In the genomic region with DNA sequence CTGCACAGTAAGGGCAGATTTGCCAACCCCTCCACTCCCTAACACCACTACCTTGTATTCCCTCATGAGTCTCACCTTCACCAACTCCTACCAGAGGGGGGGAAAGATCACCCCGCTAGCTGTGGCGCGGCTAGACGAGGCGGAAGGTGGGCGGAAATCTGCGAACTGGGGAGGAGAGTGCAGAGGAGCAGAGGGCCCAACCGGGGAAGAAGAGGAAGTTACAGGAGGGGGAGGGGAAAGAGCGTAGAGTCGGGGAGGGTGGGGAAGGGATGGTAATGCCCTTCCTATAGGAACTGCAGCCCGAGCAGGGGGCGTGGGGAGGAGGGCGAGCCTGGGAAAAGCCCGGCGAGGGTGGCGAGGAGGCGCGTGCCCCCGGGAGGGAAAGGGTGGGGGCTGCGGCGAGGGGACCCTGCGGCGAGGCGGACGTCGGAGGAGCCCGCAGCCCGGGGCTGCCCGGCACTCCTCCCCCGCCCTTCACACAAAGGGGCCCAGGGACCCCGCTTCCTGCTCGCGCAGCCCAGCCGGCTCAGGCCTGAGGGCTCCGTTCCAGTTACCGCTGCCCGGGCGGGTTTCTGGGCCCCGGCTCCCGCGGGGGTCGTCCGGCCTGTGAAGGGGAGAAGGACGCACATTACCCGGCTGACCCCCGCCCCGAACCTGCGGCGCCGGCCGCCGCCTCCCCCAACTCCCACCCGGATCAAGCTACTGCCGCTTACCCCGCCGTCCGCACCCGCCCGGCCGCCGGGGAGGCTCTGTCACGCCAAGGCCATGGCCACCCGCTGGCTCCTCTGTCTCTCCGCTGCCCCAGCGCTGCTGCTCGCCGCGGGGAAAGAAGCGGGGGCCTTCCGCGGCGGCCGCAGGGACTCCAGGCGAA, we compare ENCODE assay signal across 8 cellular contexts. TPM values are rescaled to one million over a fixed set of nuclear protein-coding genes. Genes with fewer than 3 reads are reported as not detected.
A peak's percentile ranks its signal among the peaks of the same experiment; 100 is the strongest.
DNase-seq lines count a peak whose midpoint lies in the region; ATAC-seq and TF ChIP-seq lines count a peak whose summit lies in the region.

No MANE protein-coding gene starts in this region.

- in situ Hi-C loops in IMR-90 (cut with MboI; ENCODE audit: low sequenced_read_pairs), result no loop called here

- H2AK9ac ChIP-seq in IMR-90 (replicated peaks; ENCODE audit: low read depth, low read length, poor library complexity), result peak overlapping the region; percentile 60

- H3K27ac Mint-ChIP-seq in stimulated activated effector memory CD8-positive, alpha-beta T cell treated with anti-CD3 and anti-CD28 coated beads, Interleukin-12 subunit alpha, Interleukin-12 subunit beta, amount 100 ng/mL, for 72 hours, result peak overlapping the region; percentile 98

- H3K36me3 Mint-ChIP-seq in stimulated activated effector memory CD8-positive, alpha-beta T cell treated with anti-CD3 and anti-CD28 coated beads, Interleukin-12 subunit alpha, Interleukin-12 subunit beta, amount 100 ng/mL, for 72 hours, result peaks cover 45% of the 10 kb centered on the region

- H3K9me3 ChIP-seq in IMR-90 (ENCODE audit: control insufficient read depth, insufficient read depth, low read length) (no peaks in the 10 kb centered on the region), OCI-LY7 (ENCODE audit: low read length) (no peaks in the 10 kb centered on the region)

- dilution Hi-C loops in IMR-90 (cut with HindIII; ENCODE audit: low sequenced_read_pairs, unreplicated experiment), result no loop called here

- peak overlapping the region; percentile 21; the same call in 1 of the 2 replicates for H4K5ac ChIP-seq in IMR-90 (ENCODE audit: low read depth, low read length)

- no peak overlapping the region for H2BK15ac ChIP-seq in IMR-90 (ENCODE audit: low read depth, low read length)

- no peaks in the 10 kb centered on the region for H3K9me1 ChIP-seq in IMR-90 (ENCODE audit: insufficient read depth, low read length)

- peak; percentile 93 for DNase-seq in DMS 273 (lab: John Stamatoyannopoulos, UW; ENCODE audit: unreplicated experiment)
- DNase-seq in IMR-90, result peak; percentile 75
- DNase-seq in OCI-LY7 (ENCODE audit: low spot score), result peak; percentile 84
- DNase-seq in activated T-cell treated with anti-CD3 and anti-CD28 coated beads for 48 hours (ENCODE audit: low read depth), result peak; percentile 56
- peak; percentile 61 for DNase-seq in myocyte (ENCODE audit: low read depth)
- peak; percentile 46 to 85 for DNase-seq in stimulated activated effector memory CD8-positive, alpha-beta T cell treated with anti-CD3 and anti-CD28 coated beads, Interleukin-12 subunit alpha, Interleukin-12 subunit beta, amount 100 ng/mL, for 72 hours (ENCODE audit: low spot score in 2 of 2)

- peaks cover 27% of the 10 kb centered on the region for H3K79me2 ChIP-seq in OCI-LY7 (ENCODE audit: insufficient read depth, low read depth, low read length)

- no peaks in the 10 kb centered on the region for H3K9me3 Mint-ChIP-seq in stimulated activated effector memory CD8-positive, alpha-beta T cell treated with anti-CD3 and anti-CD28 coated beads, Interleukin-12 subunit alpha, Interleukin-12 subunit beta, amount 100 ng/mL, for 72 hours

- no peak for TF ChIP-seq CTCF in IMR-90 (conservative IDR thresholded peaks at IDR 0.05; ENCODE audit: low read depth, low read length)
- no peak for TF ChIP-seq CTCF in OCI-LY7 (conservative IDR thresholded peaks at IDR 0.05; ENCODE audit: low read length)

- no peak overlapping the region; the same call in 1 of the 2 replicates for H3K14ac ChIP-seq in IMR-90 (replicated peaks; ENCODE audit: low read depth, low read length)

- H4K91ac ChIP-seq in IMR-90 (ENCODE audit: insufficient read depth, low read depth, low read length), result 0 out of 2 replicates have a peak overlapping the region, but pooled peaks have one; percentile 18

- peak overlapping the region; percentile 84 for H3K4me3 Mint-ChIP-seq in stimulated activated effector memory CD8-positive, alpha-beta T cell treated with anti-CD3 and anti-CD28 coated beads, Interleukin-12 subunit alpha, Interleukin-12 subunit beta, amount 100 ng/mL, for 72 hours

- no peak overlapping the region for H2BK20ac ChIP-seq in IMR-90 (ENCODE audit: low read depth, low read length)

- H3K4ac ChIP-seq in IMR-90 (ENCODE audit: low read depth, low read length), result peak overlapping the region; percentile 66; the same call in 1 of the 2 replicates

- peak overlapping the region; percentile 72 for H3K9ac ChIP-seq in IMR-90 (ENCODE audit: low read depth, low read length)

- peak overlapping the region; percentile 77 for H3K27ac ChIP-seq in IMR-90 (ENCODE audit: insufficient read depth, low read length)
- peak overlapping the region; percentile 69 for H3K27ac ChIP-seq in OCI-LY7 (ENCODE audit: low read depth, low read length, poor library complexity, severe bottlenecking)

- peak overlapping the region; percentile 77 for H2BK5ac ChIP-seq in IMR-90 (ENCODE audit: low read depth, low read length, poor library complexity, severe bottlenecking)

- 0 out of 2 replicates have a peak overlapping the region, but pooled peaks have one; percentile 48 for H3K23ac ChIP-seq in IMR-90 (ENCODE audit: low read depth, low read length)

- POLR2A ChIA-PET in IMR-90 (lab: Charles Lee; ENCODE audit: unreplicated experiment), result interaction anchor here (0.6 kb wide), 1 partner anchor 401 kb away, joined by 3 read pairs; no protein-coding TSS in a partner anchor
- POLR2A ChIA-PET in OCI-LY7 (lab: Charles Lee), result interaction anchor here (1.1 kb wide), 1 partner anchor 10 kb away, joined by 3 read pairs; no protein-coding TSS in a partner anchor

- no TSS peak for BruUV-seq in IMR-90 (replicated peaks; lab: Mats Ljungman, UMichigan)
- BruUV-seq in OCI-LY7 (replicated peaks; lab: Mats Ljungman, UMichigan), result no TSS peak

- peaks cover 0 to 17% of the 10 kb centered on the region in 2 experiments; a peak in 2 of 4 replicates for H3K79me1 ChIP-seq in IMR-90 (ENCODE audit: low read depth in 1 of 2, low read length in 2 of 2)

- no peaks in the 10 kb centered on the region for H4K20me1 ChIP-seq in IMR-90 (ENCODE audit: insufficient read depth, low read length)
- no peaks in the 10 kb centered on the region for H4K20me1 ChIP-seq in OCI-LY7 (ENCODE audit: insufficient read depth, low read length)

- H3K18ac ChIP-seq in IMR-90 (ENCODE audit: low read depth, low read length), result peak overlapping the region; percentile 76

- no peak for TF ChIP-seq POLR2A in IMR-90 (IDR thresholded peaks at IDR 0.05; ENCODE audit: low read depth, low read length)

- H3K4me1 ChIP-seq in IMR-90 (ENCODE audit: control insufficient read depth, insufficient read depth, low read length), result no peaks in the 10 kb centered on the region
- peaks cover 15% of the 10 kb centered on the region for H3K4me1 ChIP-seq in OCI-LY7 (ENCODE audit: insufficient read depth, low read length, poor library complexity, severe bottlenecking)

- peak overlapping the region; percentile 76 for H2AFZ ChIP-seq in IMR-90 (replicated peaks; ENCODE audit: low read length, poor library complexity)
- H2AFZ ChIP-seq in OCI-LY7 (ENCODE audit: low read length), result peak overlapping the region; percentile 57; the same call in 1 of the 2 replicates

- no CpG with 5 or more reads among the region's 74 CpGs for WGBS in IMR-90 (ENCODE audit: extremely low coverage in 2 of 2, insufficient read length in 1 of 2), 2 experiments

- no peaks in the 10 kb centered on the region for H3K9me2 ChIP-seq in OCI-LY7 (ENCODE audit: insufficient read depth, low read length)

- peak overlapping the region in 1 of 2 experiments; percentile 41; a peak in 2 of 4 replicates for H4K8ac ChIP-seq in IMR-90 (ENCODE audit: low read depth in 2 of 2, low read length in 2 of 2)

- TF ChIP-seq RAD21 in IMR-90 (IDR thresholded peaks at IDR 0.05; ENCODE audit: low read length), result no peak

- H3K4me1 Mint-ChIP-seq in stimulated activated effector memory CD8-positive, alpha-beta T cell treated with anti-CD3 and anti-CD28 coated beads, Interleukin-12 subunit alpha, Interleukin-12 subunit beta, amount 100 ng/mL, for 72 hours, result peaks cover 20% of the 10 kb centered on the region

- H3K56ac ChIP-seq in IMR-90 (ENCODE audit: extremely low read depth, insufficient read depth, low read length), result peak overlapping the region; percentile 20; the same call in 1 of the 2 replicates

- CTCF ChIA-PET in IMR-90 (lab: Yijun Ruan, JAX) (interaction anchor here (0.7 kb wide), 1 partner anchor 9 kb away, joined by 3 read pairs; no protein-coding TSS in a partner anchor), OCI-LY7 (lab: Charles Lee; ENCODE audit: unreplicated experiment) (interaction anchor here (0.6 kb wide), 1 partner anchor 268 kb away, joined by 21 read pairs; no protein-coding TSS in a partner anchor)

- peak overlapping the region; percentile 88 for H3K4me3 ChIP-seq in IMR-90 (ENCODE audit: insufficient read depth, low read depth, low read length)
- H3K4me3 ChIP-seq in OCI-LY7 (ENCODE audit: low read depth, low read length, poor library complexity, severe bottlenecking), result peak overlapping the region; percentile 78

- H3K4me2 ChIP-seq in IMR-90 (ENCODE audit: low read depth, low read length) (peak overlapping the region; percentile 82), OCI-LY7 (ENCODE audit: low read length) (peak overlapping the region; percentile 71)

- peaks cover 7% of the 10 kb centered on the region for H3K36me3 ChIP-seq in IMR-90 (ENCODE audit: control insufficient read depth, insufficient read depth, low read length)
- H3K36me3 ChIP-seq in OCI-LY7 (ENCODE audit: insufficient read depth, low read length), result peaks cover 21% of the 10 kb centered on the region; the same call in 1 of the 2 replicates

- ATAC-seq in GM21576 (IDR thresholded peaks at IDR 0.05; ENCODE audit: unreplicated experiment), result peak; percentile 54
- ATAC-seq in IMR-90 (ENCODE audit: low read depth), result peak; percentile 72
- ATAC-seq in esophagus mucosa, result peak; percentile 87
- ATAC-seq in stimulated activated effector memory CD8-positive, alpha-beta T cell treated with anti-CD3 and anti-CD28 coated beads, Interleukin-12 subunit alpha, Interleukin-12 subunit beta, amount 100 ng/mL, for 72 hours, result peak; percentile 79

- no peaks in the 10 kb centered on the region for H3K27me3 ChIP-seq in IMR-90 (ENCODE audit: control insufficient read depth, insufficient read depth, low read length)

- intact Hi-C loops in IMR-90 (cut with micrococcal nuclease), result loop anchor here (5.0 kb wide), 1 partner anchor 270 kb away; the partner anchor contains the start of gene MBNL3
- intact Hi-C loops in OCI-LY7 (cut with micrococcal nuclease; ENCODE audit: unreplicated experiment), result loop anchor here (2.0 kb wide), 3 partner anchors 195 to 377 kb away; partner anchors contain the start of genes MBNL3 and STK26

- H2AK5ac ChIP-seq in IMR-90 (ENCODE audit: low read depth, low read length), result no peak overlapping the region

- peak overlapping the region; percentile 50; the same call in 1 of the 2 replicates for H2BK120ac ChIP-seq in IMR-90 (ENCODE audit: low read depth, low read length)

TF ChIP-seq in IMR-90, 13 proteins besides CTCF, POLR2A, EP300 and RAD21 (continues in another document):
- TF ChIP-seq BHLHE40 (IDR thresholded peaks at IDR 0.05; ENCODE audit: low read depth, low read length), result no peak

RNA-seq across cellular contexts. Expression of gene RAP2C, which starts 1.8 kb away (rescaled TPM):
- 24.4 and 24.9 TPM in 2 replicates for total RNA-seq in IMR-90 (2012; rRNA removed)
- polyA plus RNA-seq in IMR-90 (2012; rRNA removed), result 7.0 and 7.6 TPM in 2 replicates
- polyA plus RNA-seq in IMR-90 (2012; cell fraction: cytosol; rRNA removed), result 2.6 and 2.8 TPM in 2 replicates
- 2.8 and 6.4 TPM in 2 replicates for polyA plus RNA-seq in IMR-90 (2012; cell fraction: nucleus; rRNA removed; ENCODE audit: low replicate concordance)
- 9.0 and 13.8 TPM in 2 replicates for total RNA-seq in OCI-LY7 (2014; rRNA removed; shearing (Covaris generic))
- total RNA-seq in OCI-LY7 (2022), result 22.1 and 22.6 TPM in 2 replicates
- 20.6 TPM for total RNA-seq in esophagus mucosa
- total RNA-seq in myocyte, result 19.3 and 21.1 TPM in 2 replicates
- polyA plus RNA-seq in myocyte (2012), result 16.0 TPM

Comparison
In these comparisons a context has a peak if more than half of its experiments do, and no peak if none do; other contexts are left out.
1. Peak in every context shown above with its lines: DNase-seq, ATAC-seq, H3K4me3 ChIP-seq and H3K27ac ChIP-seq.